In the genomic region with DNA sequence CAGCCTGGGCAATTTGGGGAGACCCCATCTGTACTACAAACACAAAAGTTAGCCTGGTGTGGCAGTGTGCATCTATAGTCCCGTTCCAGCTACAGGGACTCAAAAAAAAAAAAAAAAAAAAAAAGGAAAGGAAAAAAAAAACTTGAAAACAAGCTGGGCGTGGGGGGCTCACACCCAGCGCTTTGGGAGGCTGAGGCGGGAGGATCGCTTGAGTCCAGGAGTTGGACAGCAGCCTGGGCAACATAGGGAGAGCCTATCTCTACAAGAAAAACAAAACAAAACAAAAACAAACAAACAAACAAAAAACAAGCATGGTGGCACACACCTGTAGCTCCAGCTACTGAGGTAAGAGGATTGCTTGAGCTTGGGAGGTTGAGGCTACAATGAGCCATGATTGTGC, we compare ENCODE assay signal across 35 cellular contexts. TPM values are rescaled to one million over a fixed set of nuclear protein-coding genes. Genes with fewer than 3 reads are reported as not detected.
"Had no signal": no experiment of that assay in that cellular context is flagged by ENCODE, and none has a peak within 500 bp of the region (broad histone marks: within the 10 kb centered on the region; RNA-seq: fewer than 3 reads in every experiment).

No MANE protein-coding gene starts in this region.

- H3K27me3 Mint-ChIP-seq: activated B cell treated with CpG ODN at 0.5 μM for 24 hours had no signal

- DNase-seq: activated B cell treated with CpG ODN at 0.5 μM for 24 hours; activated CD4-positive, alpha-beta memory T cell treated with anti-CD3 and anti-CD28 coated beads for 36 hours; activated CD4-positive, alpha-beta T cell treated with anti-CD3 and anti-CD28 coated beads for 4 hours; activated CD4-positive, alpha-beta T cell treated with anti-CD3 and anti-CD28 coated beads, Interleukin-2, amount 10 ng/mL, durations not matched to agents 24 days and 14 days; activated CD4-positive, alpha-beta T cell treated with anti-CD3 and anti-CD28 coated beads, Interleukin-2, amount 50 U/mL, for 1 hour; activated CD4-positive, alpha-beta T cell treated with anti-CD3 and anti-CD28 coated beads, Interleukin-2, amount 50 U/mL, for 4 hours; activated CD4-positive, CD25-positive, alpha-beta regulatory T cell treated with anti-CD3 and anti-CD28 coated beads, Interleukin-2, amount 50 U/mL, for 72 hours; activated CD8-positive, alpha-beta memory T cell treated with anti-CD3 and anti-CD28 coated beads, Interleukin-2, amount 50 U/mL, for 4 hours; activated CD8-positive, alpha-beta T cell treated with anti-CD3 and anti-CD28 coated beads for 36 hours; activated effector memory CD4-positive, alpha-beta T cell treated with anti-CD3 and anti-CD28 coated beads, Interleukin-2, amount 50 U/mL, for 16 hours; activated gamma-delta T cell treated with Interleukin-2 at 50 U/mL for 16 hours; activated naive CD4-positive, alpha-beta T cell; activated naive CD4-positive, alpha-beta T cell treated with anti-CD3 and anti-CD28 coated beads for 36 hours; activated naive CD4-positive, alpha-beta T cell treated with anti-CD3 and anti-CD28 coated beads, Interleukin-2, amount 50 U/mL, for 16 hours; activated naive CD8-positive, alpha-beta T cell treated with anti-CD3 and anti-CD28 coated beads for 36 hours; activated T-cell treated with anti-CD3 and anti-CD28 coated beads for 4 hours; activated T-cell treated with anti-CD3 and anti-CD28 coated beads, Interleukin-2, amount 50 U/mL, for 1 hour; activated T-cell treated with anti-CD3 and anti-CD28 coated beads, Interleukin-2, amount 50 U/mL, for 4 hours; activated T-cell treated with anti-CD3 and anti-CD28 coated beads, Interleukin-2, amount 50 U/mL, for 72 hours; adrenal gland; amniotic stem cell; body of pancreas; brain microvascular endothelial cell; central memory CD4-positive, alpha-beta T cell; T-helper 2 cell; T-helper 9 cell had no signal

- H3K36me3 Mint-ChIP-seq: activated CD4-positive, alpha-beta memory T cell treated with anti-CD3 and anti-CD28 coated beads for 36 hours; activated naive CD4-positive, alpha-beta T cell treated with anti-CD3 and anti-CD28 coated beads, Interleukin-2, amount 50 U/mL, for 72 hours; activated naive CD8-positive, alpha-beta T cell treated with anti-CD3 and anti-CD28 coated beads for 36 hours had no signal

- H3K4me3 ChIP-seq: adrenal gland, body of pancreas, breast epithelium had no signal

- H3K27ac Mint-ChIP-seq: activated B cell treated with CpG ODN at 0.5 μM for 24 hours; activated CD4-positive, alpha-beta memory T cell treated with anti-CD3 and anti-CD28 coated beads for 36 hours; activated CD4-positive, alpha-beta T cell treated with anti-CD3 and anti-CD28 coated beads, Interleukin-2, amount 10 ng/mL, durations not matched to agents 24 days and 14 days; activated CD8-positive, alpha-beta T cell treated with anti-CD3 and anti-CD28 coated beads for 36 hours; activated naive CD4-positive, alpha-beta T cell treated with anti-CD3 and anti-CD28 coated beads for 36 hours; activated naive CD4-positive, alpha-beta T cell treated with anti-CD3 and anti-CD28 coated beads, Interleukin-2, amount 50 U/mL, for 72 hours; activated naive CD8-positive, alpha-beta T cell treated with anti-CD3 and anti-CD28 coated beads for 36 hours; activated T-cell treated with anti-CD3 and anti-CD28 coated beads, Interleukin-2, amount 50 U/mL, for 72 hours; activated T-helper 1 cell treated with anti-CD3 and anti-CD28 coated beads, Interleukin-12 subunit alpha, Interleukin-12 subunit beta, Interleukin-2, Interleukin-4 antibody, amounts not matched to agents 30 ng/mL and 10 ng/mL and 1 ng/mL, durations not matched to agents 14 hours and 24 hours and 36 hours; activated T-helper 17 cell treated with anti-CD3 and anti-CD28 coated beads, Interleukin-2, amount 50 U/mL, for 72 hours; T-helper 2 cell treated with Interferon-gamma antibody and Interleukin-4, amounts not matched to agents 5 μg/mL and 100 μg/mL, for 36 hours had no signal

- ATAC-seq: activated CD8-positive, alpha-beta T cell treated with anti-CD3 and anti-CD28 coated beads for 36 hours; activated naive CD4-positive, alpha-beta T cell treated with anti-CD3 and anti-CD28 coated beads, Interleukin-2, amount 50 U/mL, for 72 hours; activated T-cell treated with anti-CD3 and anti-CD28 coated beads, Interleukin-2, amount 50 U/mL, for 4 hours; activated T-cell treated with anti-CD3 and anti-CD28 coated beads, Interleukin-2, amount 50 U/mL, for 72 hours; activated T-helper 17 cell treated with anti-CD3 and anti-CD28 coated beads, Interleukin-2, amount 50 U/mL, for 72 hours; body of pancreas had no signal

- H3K9me3 Mint-ChIP-seq: activated B cell treated with CpG ODN at 0.5 μM for 24 hours; activated CD4-positive, alpha-beta memory T cell treated with anti-CD3 and anti-CD28 coated beads for 36 hours; activated CD4-positive, alpha-beta T cell treated with anti-CD3 and anti-CD28 coated beads, Interleukin-2, amount 10 ng/mL, durations not matched to agents 24 days and 14 days; activated CD8-positive, alpha-beta T cell treated with anti-CD3 and anti-CD28 coated beads for 36 hours; activated naive CD4-positive, alpha-beta T cell treated with anti-CD3 and anti-CD28 coated beads for 36 hours; activated naive CD4-positive, alpha-beta T cell treated with anti-CD3 and anti-CD28 coated beads, Interleukin-2, amount 50 U/mL, for 72 hours; activated naive CD8-positive, alpha-beta T cell treated with anti-CD3 and anti-CD28 coated beads for 36 hours; activated T-cell treated with anti-CD3 and anti-CD28 coated beads, Interleukin-2, amount 50 U/mL, for 4 hours; activated T-cell treated with anti-CD3 and anti-CD28 coated beads, Interleukin-2, amount 50 U/mL, for 72 hours; activated T-helper 1 cell treated with anti-CD3 and anti-CD28 coated beads, Interleukin-12 subunit alpha, Interleukin-12 subunit beta, Interleukin-2, Interleukin-4 antibody, amounts not matched to agents 30 ng/mL and 10 ng/mL and 1 ng/mL, durations not matched to agents 14 hours and 24 hours and 36 hours; activated T-helper 17 cell treated with anti-CD3 and anti-CD28 coated beads, Interleukin-2, amount 50 U/mL, for 72 hours; T-helper 2 cell treated with Interferon-gamma antibody and Interleukin-4, amounts not matched to agents 5 μg/mL and 100 μg/mL, for 36 hours had no signal

- H3K4me3 Mint-ChIP-seq: activated B cell treated with CpG ODN at 0.5 μM for 24 hours; activated CD4-positive, alpha-beta memory T cell treated with anti-CD3 and anti-CD28 coated beads for 36 hours; activated CD4-positive, alpha-beta T cell treated with anti-CD3 and anti-CD28 coated beads, Interleukin-2, amount 10 ng/mL, durations not matched to agents 24 days and 14 days; activated CD8-positive, alpha-beta T cell treated with anti-CD3 and anti-CD28 coated beads for 36 hours; activated naive CD4-positive, alpha-beta T cell treated with anti-CD3 and anti-CD28 coated beads for 36 hours; activated naive CD8-positive, alpha-beta T cell treated with anti-CD3 and anti-CD28 coated beads for 36 hours; activated T-cell treated with anti-CD3 and anti-CD28 coated beads, Interleukin-2, amount 50 U/mL, for 4 hours; activated T-cell treated with anti-CD3 and anti-CD28 coated beads, Interleukin-2, amount 50 U/mL, for 72 hours; activated T-helper 1 cell treated with anti-CD3 and anti-CD28 coated beads, Interleukin-12 subunit alpha, Interleukin-12 subunit beta, Interleukin-2, Interleukin-4 antibody, amounts not matched to agents 30 ng/mL and 10 ng/mL and 1 ng/mL, durations not matched to agents 14 hours and 24 hours and 36 hours; activated T-helper 17 cell treated with anti-CD3 and anti-CD28 coated beads, Interleukin-2, amount 50 U/mL, for 72 hours; T-helper 2 cell treated with Interferon-gamma antibody and Interleukin-4, amounts not matched to agents 5 μg/mL and 100 μg/mL, for 36 hours had no signal

- H3K36me3 ChIP-seq: adrenal gland, brain microvascular endothelial cell, breast epithelium had no signal

- H3K4me1 Mint-ChIP-seq: activated CD4-positive, alpha-beta T cell treated with anti-CD3 and anti-CD28 coated beads, Interleukin-2, amount 10 ng/mL, durations not matched to agents 24 days and 14 days had no signal

- H3K27me3 ChIP-seq: adrenal gland, body of pancreas, breast epithelium had no signal

- H3K9me3 ChIP-seq: adrenal gland, body of pancreas, breast epithelium had no signal

- H3K27ac ChIP-seq: adrenal gland, brain microvascular endothelial cell had no signal

RNA-seq across cellular contexts. Expression of gene CCL17, which starts 12.9 kb away (rescaled TPM):
- total RNA-seq: activated CD4-positive, alpha-beta T cell treated with anti-CD3 and anti-CD28 coated beads, Interleukin-2, amount 10 ng/mL, durations not matched to agents 24 days and 14 days; activated naive CD4-positive, alpha-beta T cell treated with anti-CD3 and anti-CD28 coated beads for 36 hours; activated naive CD4-positive, alpha-beta T cell treated with anti-CD3 and anti-CD28 coated beads, Interleukin-2, amount 50 U/mL, for 72 hours; activated naive CD8-positive, alpha-beta T cell treated with anti-CD3 and anti-CD28 coated beads for 36 hours; adrenal gland; astrocyte; body of pancreas; breast epithelium; cardiac septum; cerebellum had no signal
- polyA plus RNA-seq: adrenal gland, aorta had no signal

RNA-seq across cellular contexts. Expression of gene CX3CL1, which starts 19.4 kb away (rescaled TPM):
- total RNA-seq: activated CD4-positive, alpha-beta memory T cell treated with anti-CD3 and anti-CD28 coated beads for 36 hours; activated CD4-positive, alpha-beta T cell treated with anti-CD3 and anti-CD28 coated beads, Interleukin-2, amount 10 ng/mL, durations not matched to agents 24 days and 14 days; activated naive CD4-positive, alpha-beta T cell treated with anti-CD3 and anti-CD28 coated beads for 36 hours; activated T-cell treated with anti-CD3 and anti-CD28 coated beads, Interleukin-2, amount 50 U/mL, for 72 hours; activated T-helper 1 cell treated with anti-CD3 and anti-CD28 coated beads, Interleukin-12 subunit alpha, Interleukin-12 subunit beta, Interleukin-2, Interleukin-4 antibody, amounts not matched to agents 30 ng/mL and 10 ng/mL and 1 ng/mL, durations not matched to agents 14 hours and 24 hours and 36 hours; activated T-helper 17 cell treated with anti-CD3 and anti-CD28 coated beads, Interleukin-2, amount 50 U/mL, for 72 hours had no signal

RNA-seq across cellular contexts. Expression of gene CCL22, which starts 33.1 kb away (rescaled TPM):
- total RNA-seq: astrocyte, body of pancreas, cardiac septum, cerebellum had no signal
